In the genomic region with DNA sequence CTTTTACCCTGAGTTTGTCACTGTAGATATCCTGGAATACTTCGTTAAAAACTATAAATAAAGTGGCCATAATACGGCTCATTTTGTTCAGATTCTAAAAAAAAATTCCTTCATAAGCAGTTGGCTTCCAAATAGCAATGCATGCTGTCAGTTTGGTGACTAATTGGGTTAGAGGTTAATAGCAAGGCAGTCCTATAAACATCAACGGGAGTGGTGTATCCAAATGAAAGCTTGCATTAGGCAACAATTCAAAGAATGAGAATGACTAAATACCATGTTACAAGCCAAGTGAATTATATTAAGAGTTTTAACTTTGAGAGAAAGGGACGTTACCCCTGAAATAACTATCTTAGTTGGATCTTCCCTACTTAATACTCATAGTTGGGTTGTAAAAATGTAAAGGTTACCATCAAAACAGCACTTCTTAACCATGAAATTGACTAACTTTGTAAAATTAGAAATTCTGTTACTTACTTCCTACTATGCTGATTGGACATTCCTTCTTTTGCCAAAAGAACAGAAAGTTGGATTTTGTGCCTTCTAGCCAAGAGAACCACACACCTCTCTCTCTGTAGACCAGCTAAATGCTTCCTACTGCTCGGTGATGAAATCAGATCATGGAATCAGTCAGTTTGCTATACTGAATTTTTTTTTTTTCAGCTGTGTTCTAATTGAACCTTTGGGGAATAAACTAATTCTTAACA, we compare ENCODE assay signal across 8 cellular contexts.
A peak's percentile ranks its signal among the peaks of the same experiment; 100 is the strongest.
DNase-seq lines count a peak whose midpoint lies in the region; ATAC-seq, FAIRE-seq and TF ChIP-seq lines count a peak whose summit lies in the region.
"Had no signal": no experiment of that assay in that cellular context is flagged by ENCODE, and none has a peak within 500 bp of the region (broad histone marks: within the 10 kb centered on the region; RNA-seq: fewer than 3 reads in every experiment).

No MANE protein-coding gene starts in this region.

- TF ChIP-seq CTCF in brain (conservative IDR thresholded peaks at IDR 0.05), result no peak
- no peak for TF ChIP-seq CTCF in keratinocyte (optimal IDR thresholded peaks at IDR 0.05 in 1 of 3, IDR thresholded peaks at IDR 0.05 in 1 of 3, conservative IDR thresholded peaks at IDR 0.05 in 1 of 3; ENCODE audit: extremely low read depth in 1 of 3, insufficient read depth in 2 of 3, low read length in 3 of 3)
- no peak for TF ChIP-seq CTCF in thyroid gland (IDR thresholded peaks at IDR 0.05)

- peaks cover 82% of the 10 kb centered on the region for H3K4me1 Mint-ChIP-seq in brain

- peak overlapping the region in 2 of 5 experiments; percentile 2 to 73 for H3K4me3 Mint-ChIP-seq in brain
- H3K4me3 Mint-ChIP-seq: activated naive CD4-positive, alpha-beta T cell treated with anti-CD3 and anti-CD28 coated beads for 36 hours had no signal

- H3K4me2 ChIP-seq in keratinocyte (ENCODE audit: control insufficient read depth, extremely low read depth, insufficient read depth, low read depth, low read length), result peak overlapping the region; percentile 90

- H3K9me1 ChIP-seq in keratinocyte (ENCODE audit: control insufficient read depth, extremely low read depth, insufficient read depth, low read length), result peaks cover 3% of the 10 kb centered on the region

- 38 to 47% methylated on average over 5 of the region's 5 CpGs for WGBS in thyroid gland, 2 donors

- peak; percentile 84 for DNase-seq in HT1080 (ENCODE audit: low read depth)
- DNase-seq in keratinocyte (ENCODE audit: low read depth, low spot score), result peak; percentile 66
- no peak for DNase-seq in thyroid gland
- no peak for DNase-seq in NCI-H524 (lab: John Stamatoyannopoulos, UW)

- no peaks in the 10 kb centered on the region for H4K20me1 ChIP-seq in keratinocyte (ENCODE audit: control insufficient read depth, extremely low read depth, insufficient read depth, low read length)

- no peaks in the 10 kb centered on the region for H3K27me3 Mint-ChIP-seq in brain

- peaks cover 19% of the 10 kb centered on the region for H3K36me3 Mint-ChIP-seq in brain

- dilution Hi-C loops in keratinocyte (cut with MboI; ENCODE audit: extremely low pct_ligation_motif_present, low sequenced_read_pairs), result no loop called here

- intact Hi-C loops in thyroid gland (cut with DNase I), result no loop called here

- FAIRE-seq in keratinocyte (lab: Jason Lieb, UNC), result peak; percentile 85

- peak overlapping the region in 2 of 3 experiments; percentile 51 to 52 for H3K4me3 ChIP-seq in keratinocyte (ENCODE audit: control insufficient read depth in 2 of 3, extremely low read depth in 1 of 3, insufficient read depth in 2 of 3, low read depth in 1 of 3, low read length in 3 of 3)
- no peak overlapping the region for H3K4me3 ChIP-seq in thyroid gland (replicated peaks in 1 of 3)

- H3K27ac Mint-ChIP-seq in brain, result peak overlapping the region in 4 of 5 experiments; percentile 16 to 85 (median 69)
- H3K27ac Mint-ChIP-seq: activated naive CD4-positive, alpha-beta T cell treated with anti-CD3 and anti-CD28 coated beads for 36 hours had no signal

- H3K9me3 Mint-ChIP-seq in brain, result peaks cover 5 to 18% (median 15%) of the 10 kb centered on the region in 5 experiments

- H2AFZ ChIP-seq in keratinocyte (ENCODE audit: control insufficient read depth, low read length), result peak overlapping the region; percentile 58

- H3K4me1 ChIP-seq in keratinocyte (ENCODE audit: control insufficient read depth, extremely low read depth, insufficient read depth, low read length) (peaks cover 47% of the 10 kb centered on the region), thyroid gland (peaks cover 64 to 70% of the 10 kb centered on the region in 2 donors)

- ATAC-seq in HG03460 (IDR thresholded peaks at IDR 0.05; ENCODE audit: unreplicated experiment), result no peak
- ATAC-seq in HG02678 (IDR thresholded peaks at IDR 0.05; ENCODE audit: unreplicated experiment), result no peak

- H3K79me2 ChIP-seq in keratinocyte (ENCODE audit: control insufficient read depth, insufficient read depth, low read length), result peaks cover 4% of the 10 kb centered on the region

- H3K9me3 ChIP-seq in keratinocyte (ENCODE audit: control insufficient read depth, low read depth, low read length) (no peaks in the 10 kb centered on the region), thyroid gland (no peaks in the 10 kb centered on the region)

- H3K27me3 ChIP-seq in keratinocyte (ENCODE audit: control insufficient read depth, extremely low read depth, insufficient read depth, low read length) (no peaks in the 10 kb centered on the region), thyroid gland (no peaks in the 10 kb centered on the region)

- H3K27ac ChIP-seq in keratinocyte (ENCODE audit: control insufficient read depth, insufficient read depth, low read length), result peak overlapping the region; percentile 78
- H3K27ac ChIP-seq in thyroid gland, result peak overlapping the region; percentile 59 to 77 (median 59)

- H3K36me3 ChIP-seq in keratinocyte (ENCODE audit: control insufficient read depth in 2 of 2, extremely low read depth in 1 of 2, insufficient read depth in 2 of 2, low read length in 2 of 2) (no peaks in the 10 kb centered on the region), thyroid gland (no peaks in the 10 kb centered on the region)

- H3K9ac ChIP-seq in keratinocyte (ENCODE audit: control insufficient read depth, extremely low read depth, insufficient read depth, low read length), result peak overlapping the region; percentile 57

- TF ChIP-seq POLR2A in thyroid gland (IDR thresholded peaks at IDR 0.05), result no peak

Comparison
In these comparisons a context has a peak if more than half of its experiments do, and no peak if none do; other contexts are left out.
1. DNase-seq: peak in HT1080 (single experiment) and keratinocyte (single experiment); none in thyroid gland (0 of 2) and NCI-H524 (0 of 2).
2. H3K4me3 ChIP-seq: peak in keratinocyte (2 of 3); none in thyroid gland (0 of 3).